8 cellular contexts compared by ENCODE assay signal in genomic region chr2:195486987-195487644, GRCh38.
DNase-seq lines count a peak whose midpoint lies in the region; ATAC-seq and TF ChIP-seq lines count a peak whose summit lies in the region.

No MANE protein-coding gene starts in this region.

- no peaks in the 10 kb centered on the region for H3K36me3 Mint-ChIP-seq in activated T-cell treated with anti-CD3 and anti-CD28 coated beads, Interleukin-2, amount 50 U/mL, for 24 hours (ENCODE audit: low read depth)

- H3K27me3 Mint-ChIP-seq in activated T-cell treated with anti-CD3 and anti-CD28 coated beads, Interleukin-2, amount 50 U/mL, for 24 hours, result no peaks in the 10 kb centered on the region

- peak overlapping the region; percentile 79 for H3K27ac Mint-ChIP-seq in activated T-cell treated with anti-CD3 and anti-CD28 coated beads, Interleukin-2, amount 50 U/mL, for 24 hours

- no peaks in the 10 kb centered on the region for H3K9me3 Mint-ChIP-seq in activated T-cell treated with anti-CD3 and anti-CD28 coated beads, Interleukin-2, amount 50 U/mL, for 24 hours

- peak; percentile 89 for ATAC-seq in HG02852 (IDR thresholded peaks at IDR 0.05; ENCODE audit: unreplicated experiment)

- H3K4me3 ChIP-seq in epithelial cell of proximal tubule (ENCODE audit: low read depth, low read length), result no peak overlapping the region

- no peak for DNase-seq in activated T-cell treated with anti-CD3 and anti-CD28 coated beads, Interleukin-2, amount 50 U/mL, for 24 hours
- no peak for DNase-seq in activated T-cell treated with anti-CD3 and anti-CD28 coated beads, Interleukin-2, amount 50 U/mL, for 1 hour
- DNase-seq in NOMO-1 treated with DMSO at 0.1 percent for 48 hours (lab: John Stamatoyannopoulos, UW; ENCODE audit: unreplicated experiment) (peak; percentile 94), epithelial cell of proximal tubule (ENCODE audit: low read depth) (peak; percentile 13), T1000 (lab: John Stamatoyannopoulos, UW) (no peak), DMS153 treated with DMSO at 0.1 percent for 48 hours (lab: John Stamatoyannopoulos, UW; ENCODE audit: unreplicated experiment) (no peak), middle frontal gyrus (ENCODE audit: extremely low spot score, low spot score) (no peak)

- H3K4me1 Mint-ChIP-seq in activated T-cell treated with anti-CD3 and anti-CD28 coated beads, Interleukin-2, amount 50 U/mL, for 24 hours (ENCODE audit: low read depth), result peaks cover 27% of the 10 kb centered on the region

- TF ChIP-seq CTCF in epithelial cell of proximal tubule (conservative IDR thresholded peaks at IDR 0.05; ENCODE audit: low read depth, low read length), result no peak

- H3K4me3 Mint-ChIP-seq in activated T-cell treated with anti-CD3 and anti-CD28 coated beads, Interleukin-2, amount 50 U/mL, for 24 hours, result peak overlapping the region; percentile 47

Comparison
In these comparisons a context has a peak if more than half of its experiments do, and no peak if none do; other contexts are left out.
1. DNase-seq: peak in NOMO-1 treated with DMSO at 0.1 percent for 48 hours (single experiment) and epithelial cell of proximal tubule (single experiment); none in activated T-cell treated with anti-CD3 and anti-CD28 coated beads, Interleukin-2, amount 50 U/mL, for 24 hours (single experiment), activated T-cell treated with anti-CD3 and anti-CD28 coated beads, Interleukin-2, amount 50 U/mL, for 1 hour (single experiment), T1000 (single experiment), DMS153 treated with DMSO at 0.1 percent for 48 hours (single experiment) and middle frontal gyrus (single experiment).